Comparison of ENCODE assay signal across 13 cellular contexts in genomic region chr21:25509862-25510261, GRCh38.
DNase-seq lines count a peak whose midpoint lies in the region; ATAC-seq, FAIRE-seq and TF ChIP-seq lines count a peak whose summit lies in the region.
"Had no signal": no experiment of that assay in that cellular context is flagged by ENCODE, and none has a peak within 500 bp of the region (broad histone marks: within the 10 kb centered on the region; RNA-seq: fewer than 3 reads in every experiment).

No MANE protein-coding gene starts in this region.

- TF ChIP-seq CTCF in type B pancreatic cell (conservative IDR thresholded peaks at IDR 0.05) = no peak

- peaks cover 71% of the 10 kb centered on the region for H3K4me1 Mint-ChIP-seq in activated naive CD8-positive, alpha-beta T cell (ENCODE audit: low read depth)
- no peaks in the 10 kb centered on the region for H3K4me1 Mint-ChIP-seq in type B pancreatic cell (ENCODE audit: unreplicated experiment)

- peaks cover 8% of the 10 kb centered on the region for H3K36me3 Mint-ChIP-seq in activated naive CD8-positive, alpha-beta T cell
- H3K36me3 Mint-ChIP-seq in type B pancreatic cell = no peaks in the 10 kb centered on the region

- peak; percentile 95 for FAIRE-seq in GM18507 (lab: Jason Lieb, UNC)
- FAIRE-seq: TTC549 had no signal

- peaks cover 4% of the 10 kb centered on the region for H3K9me3 Mint-ChIP-seq in activated naive CD8-positive, alpha-beta T cell (ENCODE audit: low read depth)
- H3K9me3 Mint-ChIP-seq in type B pancreatic cell = no peaks in the 10 kb centered on the region

- peak overlapping the region; percentile 66 for H3K4me3 Mint-ChIP-seq in activated naive CD8-positive, alpha-beta T cell
- H3K4me3 Mint-ChIP-seq in type B pancreatic cell = no peak overlapping the region

- H3K27me3 Mint-ChIP-seq in activated naive CD8-positive, alpha-beta T cell = no peaks in the 10 kb centered on the region
- H3K27me3 Mint-ChIP-seq in type B pancreatic cell = no peaks in the 10 kb centered on the region

- H3K27ac Mint-ChIP-seq in activated naive CD8-positive, alpha-beta T cell = peak overlapping the region; percentile 91
- no peak overlapping the region for H3K27ac Mint-ChIP-seq in type B pancreatic cell

- DNase-seq in GM18507 (ENCODE audit: extremely low spot score, insufficient read length, low read depth) = no peak
- DNase-seq in NCI-H524 (lab: John Stamatoyannopoulos, UW) = no peak
- no peak for DNase-seq in type B pancreatic cell (ENCODE audit: extremely low spot score, unreplicated experiment)
- no peak for DNase-seq in NCI-H82 treated with DMSO at 0.1 percent for 48 hours (lab: John Stamatoyannopoulos, UW; ENCODE audit: unreplicated experiment)
- no peak for DNase-seq in islet precursor cell
- DNase-seq: adrenal gland, glutamatergic neuron, NCI-H187 treated with DMSO at 0.1 percent for 48 hours had no signal

- ATAC-seq in GM19395 (IDR thresholded peaks at IDR 0.05; ENCODE audit: unreplicated experiment) (peak; percentile 57), HG03039 (IDR thresholded peaks at IDR 0.05; ENCODE audit: unreplicated experiment) (peak; percentile 51)
- ATAC-seq: Panc1 had no signal
